Comparison of ENCODE assay signal across 1 cellular context in genomic region chr10:72689660-72690059, GRCh38.
TF ChIP-seq lines count a peak whose summit lies in the region.

No MANE protein-coding gene starts in this region.

TF ChIP-seq in K562, 482 proteins besides CTCF, POLR2A, EP300 and RAD21 (continues in another document):
- TF ChIP-seq SP1 (CRISPR knock-in tag; IDR thresholded peaks at IDR 0.05): no peak
- peak; percentile 41 for TF ChIP-seq DACH1 (IDR thresholded peaks at IDR 0.05; ENCODE audit: partially characterized antibody)
- peak; percentile 52; the same call in 1 of the 2 replicates for TF ChIP-seq SMARCC2 (IDR thresholded peaks at IDR 0.05; ENCODE audit: low read depth)
- no peak for TF ChIP-seq WHSC1 (IDR thresholded peaks at IDR 0.05; ENCODE audit: low read length)
- peak; percentile 63; the same call in 1 of the 2 replicates for TF ChIP-seq NCOR1 (IDR thresholded peaks at IDR 0.05)
- TF ChIP-seq RCOR1 (IDR thresholded peaks at IDR 0.05; ENCODE audit: borderline replicate concordance in 1 of 2, low read depth in 2 of 2, low read length in 2 of 2): peak in 1 of 2 experiments; percentile 78; a peak in 2 of 4 replicates
- no peak for TF ChIP-seq POLR2G (IDR thresholded peaks at IDR 0.05; ENCODE audit: low read depth, low read length)
- TF ChIP-seq DEAF1 (CRISPR knock-in tag; IDR thresholded peaks at IDR 0.05): peak; percentile 20; the same call in 1 of the 2 replicates
- TF ChIP-seq ZNF140 (CRISPR knock-in tag; IDR thresholded peaks at IDR 0.05): no peak
- peak; percentile 52 for TF ChIP-seq SMARCE1 (IDR thresholded peaks at IDR 0.05)
- no peak for TF ChIP-seq ZBTB1 (CRISPR knock-in tag; IDR thresholded peaks at IDR 0.05; ENCODE audit: borderline replicate concordance, low read depth)
- TF ChIP-seq BHLHE40 (IDR thresholded peaks at IDR 0.05; ENCODE audit: low read length): no peak
- TF ChIP-seq, protein P1, sequence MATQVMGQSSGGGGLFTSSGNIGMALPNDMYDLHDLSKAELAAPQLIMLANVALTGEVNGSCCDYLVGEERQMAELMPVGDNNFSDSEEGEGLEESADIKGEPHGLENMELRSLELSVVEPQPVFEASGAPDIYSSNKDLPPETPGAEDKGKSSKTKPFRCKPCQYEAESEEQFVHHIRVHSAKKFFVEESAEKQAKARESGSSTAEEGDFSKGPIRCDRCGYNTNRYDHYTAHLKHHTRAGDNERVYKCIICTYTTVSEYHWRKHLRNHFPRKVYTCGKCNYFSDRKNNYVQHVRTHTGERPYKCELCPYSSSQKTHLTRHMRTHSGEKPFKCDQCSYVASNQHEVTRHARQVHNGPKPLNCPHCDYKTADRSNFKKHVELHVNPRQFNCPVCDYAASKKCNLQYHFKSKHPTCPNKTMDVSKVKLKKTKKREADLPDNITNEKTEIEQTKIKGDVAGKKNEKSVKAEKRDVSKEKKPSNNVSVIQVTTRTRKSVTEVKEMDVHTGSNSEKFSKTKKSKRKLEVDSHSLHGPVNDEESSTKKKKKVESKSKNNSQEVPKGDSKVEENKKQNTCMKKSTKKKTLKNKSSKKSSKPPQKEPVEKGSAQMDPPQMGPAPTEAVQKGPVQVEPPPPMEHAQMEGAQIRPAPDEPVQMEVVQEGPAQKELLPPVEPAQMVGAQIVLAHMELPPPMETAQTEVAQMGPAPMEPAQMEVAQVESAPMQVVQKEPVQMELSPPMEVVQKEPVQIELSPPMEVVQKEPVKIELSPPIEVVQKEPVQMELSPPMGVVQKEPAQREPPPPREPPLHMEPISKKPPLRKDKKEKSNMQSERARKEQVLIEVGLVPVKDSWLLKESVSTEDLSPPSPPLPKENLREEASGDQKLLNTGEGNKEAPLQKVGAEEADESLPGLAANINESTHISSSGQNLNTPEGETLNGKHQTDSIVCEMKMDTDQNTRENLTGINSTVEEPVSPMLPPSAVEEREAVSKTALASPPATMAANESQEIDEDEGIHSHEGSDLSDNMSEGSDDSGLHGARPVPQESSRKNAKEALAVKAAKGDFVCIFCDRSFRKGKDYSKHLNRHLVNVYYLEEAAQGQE (CRISPR knock-in tag; IDR thresholded peaks at IDR 0.05; ENCODE audit: low read depth): no peak
- peak; percentile 38; the same call in 1 of the 2 replicates for TF ChIP-seq TEAD4 (IDR thresholded peaks at IDR 0.05; ENCODE audit: low read length)
- no peak for TF ChIP-seq TEAD4 (CRISPR knock-in tag; IDR thresholded peaks at IDR 0.05; ENCODE audit: borderline replicate concordance)
- TF ChIP-seq ZNF217 (CRISPR knock-in tag; IDR thresholded peaks at IDR 0.05): no peak
- peak; percentile 72; the same call in 1 of the 2 replicates for TF ChIP-seq GATAD2B (IDR thresholded peaks at IDR 0.05; ENCODE audit: borderline replicate concordance)
- peak; percentile 36; the same call in 1 of the 2 replicates for TF ChIP-seq ADNP (tag; IDR thresholded peaks at IDR 0.05)
- TF ChIP-seq ZNF212 (CRISPR knock-in tag; IDR thresholded peaks at IDR 0.05): no peak
- TF ChIP-seq HDAC6 (IDR thresholded peaks at IDR 0.05; ENCODE audit: low read depth, low read length): no peak
- peak; percentile 50; the same call in 1 of the 2 replicates for TF ChIP-seq SOX6 (IDR thresholded peaks at IDR 0.05)
- TF ChIP-seq RFX5 (IDR thresholded peaks at IDR 0.05; ENCODE audit: low read depth, low read length): no peak
- TF ChIP-seq MTA2 (IDR thresholded peaks at IDR 0.05; ENCODE audit: low read depth): peak; percentile 28; the same call in 1 of the 2 replicates
- TF ChIP-seq CEBPG (CRISPR knock-in tag; IDR thresholded peaks at IDR 0.05): no peak
- no peak for TF ChIP-seq CEBPG (tag; conservative IDR thresholded peaks at IDR 0.05 in 1 of 2, IDR thresholded peaks at IDR 0.05 in 1 of 2)
- TF ChIP-seq ZNF609 (CRISPR knock-in tag; IDR thresholded peaks at IDR 0.05; ENCODE audit: borderline replicate concordance): no peak
- peak; percentile 52 for TF ChIP-seq CBFA2T2 (conservative IDR thresholded peaks at IDR 0.05)
- TF ChIP-seq, protein P2, sequence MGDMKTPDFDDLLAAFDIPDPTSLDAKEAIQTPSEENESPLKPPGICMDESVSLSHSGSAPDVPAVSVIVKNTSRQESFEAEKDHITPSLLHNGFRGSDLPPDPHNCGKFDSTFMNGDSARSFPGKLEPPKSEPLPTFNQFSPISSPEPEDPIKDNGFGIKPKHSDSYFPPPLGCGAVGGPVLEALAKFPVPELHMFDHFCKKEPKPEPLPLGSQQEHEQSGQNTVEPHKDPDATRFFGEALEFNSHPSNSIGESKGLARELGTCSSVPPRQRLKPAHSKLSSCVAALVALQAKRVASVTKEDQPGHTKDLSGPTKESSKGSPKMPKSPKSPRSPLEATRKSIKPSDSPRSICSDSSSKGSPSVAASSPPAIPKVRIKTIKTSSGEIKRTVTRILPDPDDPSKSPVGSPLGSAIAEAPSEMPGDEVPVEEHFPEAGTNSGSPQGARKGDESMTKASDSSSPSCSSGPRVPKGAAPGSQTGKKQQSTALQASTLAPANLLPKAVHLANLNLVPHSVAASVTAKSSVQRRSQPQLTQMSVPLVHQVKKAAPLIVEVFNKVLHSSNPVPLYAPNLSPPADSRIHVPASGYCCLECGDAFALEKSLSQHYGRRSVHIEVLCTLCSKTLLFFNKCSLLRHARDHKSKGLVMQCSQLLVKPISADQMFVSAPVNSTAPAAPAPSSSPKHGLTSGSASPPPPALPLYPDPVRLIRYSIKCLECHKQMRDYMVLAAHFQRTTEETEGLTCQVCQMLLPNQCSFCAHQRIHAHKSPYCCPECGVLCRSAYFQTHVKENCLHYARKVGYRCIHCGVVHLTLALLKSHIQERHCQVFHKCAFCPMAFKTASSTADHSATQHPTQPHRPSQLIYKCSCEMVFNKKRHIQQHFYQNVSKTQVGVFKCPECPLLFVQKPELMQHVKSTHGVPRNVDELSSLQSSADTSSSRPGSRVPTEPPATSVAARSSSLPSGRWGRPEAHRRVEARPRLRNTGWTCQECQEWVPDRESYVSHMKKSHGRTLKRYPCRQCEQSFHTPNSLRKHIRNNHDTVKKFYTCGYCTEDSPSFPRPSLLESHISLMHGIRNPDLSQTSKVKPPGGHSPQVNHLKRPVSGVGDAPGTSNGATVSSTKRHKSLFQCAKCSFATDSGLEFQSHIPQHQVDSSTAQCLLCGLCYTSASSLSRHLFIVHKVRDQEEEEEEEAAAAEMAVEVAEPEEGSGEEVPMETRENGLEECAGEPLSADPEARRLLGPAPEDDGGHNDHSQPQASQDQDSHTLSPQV (IDR thresholded peaks at IDR 0.05): 0 out of 2 replicates have a peak, but pooled peaks have one; percentile 23
- TF ChIP-seq MEIS2 (IDR thresholded peaks at IDR 0.05; ENCODE audit: partially characterized antibody): peak; percentile 16
- no peak for TF ChIP-seq RREB1 (CRISPR knock-in tag; IDR thresholded peaks at IDR 0.05)
- 0 out of 4 replicates have a peak, but pooled peaks of 1 of the 2 experiments have one; percentile 18 for TF ChIP-seq TRIM24 (IDR thresholded peaks at IDR 0.05)
- no peak for TF ChIP-seq SPI1 (IDR thresholded peaks at IDR 0.05; ENCODE audit: borderline replicate concordance, low read depth, low read length)
- TF ChIP-seq LARP7 (IDR thresholded peaks at IDR 0.05): no peak
- TF ChIP-seq BCL6 (CRISPR knock-in tag; IDR thresholded peaks at IDR 0.05): no peak
- no peak for TF ChIP-seq NR2C2 (CRISPR knock-in tag; IDR thresholded peaks at IDR 0.05)
- no peak for TF ChIP-seq NR2C2 (tag; IDR thresholded peaks at IDR 0.05)
- no peak for TF ChIP-seq ZNF785 (CRISPR knock-in tag; IDR thresholded peaks at IDR 0.05)
- no peak for TF ChIP-seq ZNF507 (tag; conservative IDR thresholded peaks at IDR 0.05)
- peak; percentile 61; the same call in 1 of the 2 replicates for TF ChIP-seq SMARCA4 (IDR thresholded peaks at IDR 0.05)
- no peak for TF ChIP-seq NFRKB (IDR thresholded peaks at IDR 0.05; ENCODE audit: low read depth)
- no peak for TF ChIP-seq TAF7 (tag; IDR thresholded peaks at IDR 0.05)
- no peak for TF ChIP-seq PHF21A (IDR thresholded peaks at IDR 0.05; ENCODE audit: borderline replicate concordance, low read depth)
- no peak for TF ChIP-seq MCM3 (IDR thresholded peaks at IDR 0.05)
- TF ChIP-seq ZNF174 (CRISPR knock-in tag; IDR thresholded peaks at IDR 0.05): no peak
- TF ChIP-seq ZC3H4 (CRISPR knock-in tag; IDR thresholded peaks at IDR 0.05; ENCODE audit: borderline replicate concordance): no peak
- TF ChIP-seq, protein P3, sequence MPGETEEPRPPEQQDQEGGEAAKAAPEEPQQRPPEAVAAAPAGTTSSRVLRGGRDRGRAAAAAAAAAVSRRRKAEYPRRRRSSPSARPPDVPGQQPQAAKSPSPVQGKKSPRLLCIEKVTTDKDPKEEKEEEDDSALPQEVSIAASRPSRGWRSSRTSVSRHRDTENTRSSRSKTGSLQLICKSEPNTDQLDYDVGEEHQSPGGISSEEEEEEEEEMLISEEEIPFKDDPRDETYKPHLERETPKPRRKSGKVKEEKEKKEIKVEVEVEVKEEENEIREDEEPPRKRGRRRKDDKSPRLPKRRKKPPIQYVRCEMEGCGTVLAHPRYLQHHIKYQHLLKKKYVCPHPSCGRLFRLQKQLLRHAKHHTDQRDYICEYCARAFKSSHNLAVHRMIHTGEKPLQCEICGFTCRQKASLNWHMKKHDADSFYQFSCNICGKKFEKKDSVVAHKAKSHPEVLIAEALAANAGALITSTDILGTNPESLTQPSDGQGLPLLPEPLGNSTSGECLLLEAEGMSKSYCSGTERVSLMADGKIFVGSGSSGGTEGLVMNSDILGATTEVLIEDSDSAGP (CRISPR knock-in tag; IDR thresholded peaks at IDR 0.05): no peak
